ENCODE assay signal across 8 cellular contexts in genomic region chr4:124711469-124712416, GRCh38. TPM values are rescaled to one million over a fixed set of nuclear protein-coding genes. Genes with fewer than 3 reads are reported as not detected.
A peak's percentile ranks its signal among the peaks of the same experiment; 100 is the strongest.
DNase-seq lines count a peak whose midpoint lies in the region; ATAC-seq and TF ChIP-seq lines count a peak whose summit lies in the region.

No MANE protein-coding gene starts in this region.

- H3K27me3 ChIP-seq in MM.1S (replicated peaks; ENCODE audit: insufficient read depth, low read length): no peaks in the 10 kb centered on the region
- peaks cover 5% of the 10 kb centered on the region for H3K27me3 ChIP-seq in effector memory CD4-positive, alpha-beta T cell (replicated peaks; ENCODE audit: control insufficient read depth, insufficient read depth, low read length, poor library complexity, severe bottlenecking)
- no peaks in the 10 kb centered on the region for H3K27me3 ChIP-seq in right lobe of liver
- H3K27me3 ChIP-seq in stomach smooth muscle (ENCODE audit: control insufficient read depth in 1 of 2, insufficient read depth in 2 of 2, low read length in 2 of 2): no peaks in the 10 kb centered on the region

- H3K79me2 ChIP-seq in MM.1S (ENCODE audit: low read length): peaks cover 26% of the 10 kb centered on the region

- peak overlapping the region; percentile 74 for H3K9ac ChIP-seq in MM.1S (ENCODE audit: low read length)
- peak overlapping the region; percentile 72 to 75 for H3K9ac ChIP-seq in stomach smooth muscle (ENCODE audit: low read length in 2 of 2)

- no peaks in the 10 kb centered on the region for H3K36me3 ChIP-seq in MM.1S (replicated peaks; ENCODE audit: insufficient read depth, low read length)
- H3K36me3 ChIP-seq in effector memory CD4-positive, alpha-beta T cell (ENCODE audit: control insufficient read depth, insufficient read depth, low read length): no peaks in the 10 kb centered on the region
- H3K36me3 ChIP-seq in right lobe of liver: no peaks in the 10 kb centered on the region
- H3K36me3 ChIP-seq in stomach smooth muscle (ENCODE audit: control insufficient read depth in 2 of 2, insufficient read depth in 2 of 2, low read length in 2 of 2): no peaks in the 10 kb centered on the region

- peak overlapping the region; percentile 84 for H2AFZ ChIP-seq in MM.1S (ENCODE audit: low read length)

- peak; percentile 13 for TF ChIP-seq CTCF in GM10266 (IDR thresholded peaks at IDR 0.05; ENCODE audit: control insufficient read depth, insufficient read depth, low read depth, missing control alignments)
- TF ChIP-seq CTCF in HFF-Myc (IDR thresholded peaks at IDR 0.05; ENCODE audit: low read depth, low read length, missing control alignments): peak; percentile 4
- TF ChIP-seq CTCF in MM.1S (IDR thresholded peaks at IDR 0.05; ENCODE audit: low read length): peak; percentile 27
- peak in 2 of 4 donors; percentile 18 to 19 for TF ChIP-seq CTCF in right lobe of liver (IDR thresholded peaks at IDR 0.05)

- DNase-seq in ACHN (peak; percentile 75), GM10266 (ENCODE audit: extremely low spot score) (peak; percentile 47), HFF-Myc (ENCODE audit: extremely low read depth, low read depth) (no peak), MM.1S (peak; percentile 57), right lobe of liver (peak; percentile 66 to 75 (median 69))
- DNase-seq in effector memory CD4-positive, alpha-beta T cell: peak in 2 of 3 donors; percentile 2 to 7

- TF ChIP-seq POLR2A in right lobe of liver (IDR thresholded peaks at IDR 0.05): peak; percentile 21

- H3K9me3 ChIP-seq in MM.1S (replicated peaks; ENCODE audit: insufficient read depth, low read length): no peaks in the 10 kb centered on the region
- H3K9me3 ChIP-seq in effector memory CD4-positive, alpha-beta T cell (ENCODE audit: control insufficient read depth, low read length): no peaks in the 10 kb centered on the region
- no peaks in the 10 kb centered on the region for H3K9me3 ChIP-seq in right lobe of liver
- no peaks in the 10 kb centered on the region for H3K9me3 ChIP-seq in stomach smooth muscle (ENCODE audit: control insufficient read depth in 2 of 2, low read length in 2 of 2)

- H3K4me1 ChIP-seq in MM.1S (ENCODE audit: low read length): peaks cover 11% of the 10 kb centered on the region; the same call in 1 of the 2 replicates
- H3K4me1 ChIP-seq in effector memory CD4-positive, alpha-beta T cell (ENCODE audit: control insufficient read depth, insufficient read depth, low read length, poor library complexity, severe bottlenecking): no peaks in the 10 kb centered on the region
- H3K4me1 ChIP-seq in right lobe of liver: peaks cover 0 to 21% (median 0%) of the 10 kb centered on the region in 4 donors
- peaks cover 7% of the 10 kb centered on the region for H3K4me1 ChIP-seq in stomach smooth muscle (ENCODE audit: control insufficient read depth, insufficient read depth, low read length)

- H3K4me3 ChIP-seq in HFF-Myc (replicated peaks; ENCODE audit: low read depth, low read length): peak overlapping the region; percentile 78
- H3K4me3 ChIP-seq in MM.1S (ENCODE audit: low read length): peak overlapping the region; percentile 84
- peak overlapping the region; percentile 70 for H3K4me3 ChIP-seq in effector memory CD4-positive, alpha-beta T cell (ENCODE audit: insufficient read depth, low read depth, low read length, poor library complexity, severe bottlenecking)
- H3K4me3 ChIP-seq in right lobe of liver: peak overlapping the region; percentile 78 to 83 (median 82)
- H3K4me3 ChIP-seq in stomach smooth muscle (ENCODE audit: low read length in 2 of 2): peak overlapping the region; percentile 87

- intact Hi-C loops in right lobe of liver (cut with DNase I): no loop called here

- in situ Hi-C loops in ACHN (cut with HindIII; ENCODE audit: low pct_ligation_motif_present, low pct_unique_long_range_greater_than_20kb, low sequenced_read_pairs): no loop called here

- H4K20me1 ChIP-seq in MM.1S (ENCODE audit: insufficient read depth, low read length): no peaks in the 10 kb centered on the region

- peak overlapping the region; percentile 62; the same call in 1 of the 2 replicates for H3K27ac ChIP-seq in MM.1S (ENCODE audit: low read length)
- no peak overlapping the region for H3K27ac ChIP-seq in effector memory CD4-positive, alpha-beta T cell (ENCODE audit: insufficient read depth, low read length, poor library complexity, severe bottlenecking)
- peak overlapping the region; percentile 84 to 93 (median 86) for H3K27ac ChIP-seq in right lobe of liver
- H3K27ac ChIP-seq in stomach smooth muscle (ENCODE audit: low read length): peak overlapping the region; percentile 78

- no peaks in the 10 kb centered on the region for H3K9me2 ChIP-seq in MM.1S (replicated peaks; ENCODE audit: insufficient read depth, low read length)

- peak overlapping the region; percentile 59 for H3K4me2 ChIP-seq in MM.1S (ENCODE audit: low read depth, low read length)

- H3F3A ChIP-seq in MM.1S (ENCODE audit: insufficient read depth, low read length): peaks cover 14% of the 10 kb centered on the region; the same call in 1 of the 2 replicates

- ATAC-seq in SK-N-SH treated with all-trans-retinoic acid at 6 μM for 48 hours (peak; percentile 72), right lobe of liver (peak; percentile 65 to 76 (median 70))

- WGBS in right lobe of liver (ENCODE audit: insufficient coverage, low coverage, low lambda C conversion rate, missing lambda C conversion rate): 1% methylated on average over 14 of the region's 38 CpGs

TF ChIP-seq in SK-N-SH treated with all-trans-retinoic acid at 6 μM for 48 hours, 23 proteins besides CTCF, POLR2A, EP300 and RAD21 (continues in another document):
- TF ChIP-seq TCF4 (CRISPR knock-in tag; IDR thresholded peaks at IDR 0.05; ENCODE audit: borderline replicate concordance): no peak
- TF ChIP-seq, protein P1, sequence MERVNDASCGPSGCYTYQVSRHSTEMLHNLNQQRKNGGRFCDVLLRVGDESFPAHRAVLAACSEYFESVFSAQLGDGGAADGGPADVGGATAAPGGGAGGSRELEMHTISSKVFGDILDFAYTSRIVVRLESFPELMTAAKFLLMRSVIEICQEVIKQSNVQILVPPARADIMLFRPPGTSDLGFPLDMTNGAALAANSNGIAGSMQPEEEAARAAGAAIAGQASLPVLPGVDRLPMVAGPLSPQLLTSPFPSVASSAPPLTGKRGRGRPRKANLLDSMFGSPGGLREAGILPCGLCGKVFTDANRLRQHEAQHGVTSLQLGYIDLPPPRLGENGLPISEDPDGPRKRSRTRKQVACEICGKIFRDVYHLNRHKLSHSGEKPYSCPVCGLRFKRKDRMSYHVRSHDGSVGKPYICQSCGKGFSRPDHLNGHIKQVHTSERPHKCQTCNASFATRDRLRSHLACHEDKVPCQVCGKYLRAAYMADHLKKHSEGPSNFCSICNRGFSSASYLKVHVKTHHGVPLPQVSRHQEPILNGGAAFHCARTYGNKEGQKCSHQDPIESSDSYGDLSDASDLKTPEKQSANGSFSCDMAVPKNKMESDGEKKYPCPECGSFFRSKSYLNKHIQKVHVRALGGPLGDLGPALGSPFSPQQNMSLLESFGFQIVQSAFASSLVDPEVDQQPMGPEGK (CRISPR knock-in tag; IDR thresholded peaks at IDR 0.05; ENCODE audit: borderline replicate concordance): no peak
- no peak for TF ChIP-seq ZNF565 (CRISPR knock-in tag; conservative IDR thresholded peaks at IDR 0.05; ENCODE audit: low read depth)
- no peak for TF ChIP-seq RARB (CRISPR knock-in tag; IDR thresholded peaks at IDR 0.05)
- TF ChIP-seq ZFP3 (CRISPR knock-in tag; IDR thresholded peaks at IDR 0.05): no peak
- TF ChIP-seq, protein P2, sequence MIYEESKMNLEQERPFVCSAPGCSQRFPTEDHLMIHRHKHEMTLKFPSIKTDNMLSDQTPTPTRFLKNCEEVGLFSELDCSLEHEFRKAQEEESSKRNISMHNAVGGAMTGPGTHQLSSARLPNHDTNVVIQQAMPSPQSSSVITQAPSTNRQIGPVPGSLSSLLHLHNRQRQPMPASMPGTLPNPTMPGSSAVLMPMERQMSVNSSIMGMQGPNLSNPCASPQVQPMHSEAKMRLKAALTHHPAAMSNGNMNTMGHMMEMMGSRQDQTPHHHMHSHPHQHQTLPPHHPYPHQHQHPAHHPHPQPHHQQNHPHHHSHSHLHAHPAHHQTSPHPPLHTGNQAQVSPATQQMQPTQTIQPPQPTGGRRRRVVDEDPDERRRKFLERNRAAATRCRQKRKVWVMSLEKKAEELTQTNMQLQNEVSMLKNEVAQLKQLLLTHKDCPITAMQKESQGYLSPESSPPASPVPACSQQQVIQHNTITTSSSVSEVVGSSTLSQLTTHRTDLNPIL (CRISPR knock-in tag; IDR thresholded peaks at IDR 0.05; ENCODE audit: low read depth): no peak
- TF ChIP-seq OSR1 (CRISPR knock-in tag; IDR thresholded peaks at IDR 0.05): no peak
- TF ChIP-seq ZC3H10 (CRISPR knock-in tag; IDR thresholded peaks at IDR 0.05): no peak
- TF ChIP-seq POU6F1 (CRISPR knock-in tag; IDR thresholded peaks at IDR 0.05; ENCODE audit: borderline replicate concordance, low read depth): no peak
- no peak for TF ChIP-seq TOX (CRISPR knock-in tag; IDR thresholded peaks at IDR 0.05; ENCODE audit: borderline replicate concordance)
- no peak for TF ChIP-seq ESRRG (CRISPR knock-in tag; IDR thresholded peaks at IDR 0.05)
- no peak for TF ChIP-seq GLIS3 (CRISPR knock-in tag; IDR thresholded peaks at IDR 0.05)

RNA-seq across cellular contexts. Expression of gene ANKRD50, which starts 0.8 kb away (rescaled TPM):
- 1 to 10 TPM; 4.6 to 7.7 (median 5.8) TPM for total RNA-seq in right lobe of liver
